ENCODE assay signal across 9 cellular contexts in the genomic region with DNA sequence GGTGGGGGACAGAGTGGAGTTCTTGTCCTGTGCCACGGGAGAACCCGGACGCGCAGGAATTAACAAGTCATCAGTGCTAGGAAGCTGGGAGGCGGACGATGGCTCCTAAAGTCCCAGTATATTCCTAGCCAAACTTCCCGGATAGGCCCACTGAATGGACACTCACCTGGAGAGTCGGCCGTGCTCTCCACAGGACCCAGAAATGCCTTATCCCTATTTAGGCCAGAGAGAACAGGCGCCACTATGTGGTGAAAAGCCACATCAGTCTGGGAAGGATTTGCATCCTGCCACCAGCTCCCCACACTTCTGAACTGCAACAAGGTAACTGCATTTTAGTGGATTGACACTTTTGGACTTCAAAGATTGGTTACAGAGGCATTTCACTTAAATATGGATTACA. TPM values are rescaled to one million over a fixed set of nuclear protein-coding genes. Genes with fewer than 3 reads are reported as not detected.
DNase-seq lines count a peak whose midpoint lies in the region; ATAC-seq, FAIRE-seq and TF ChIP-seq lines count a peak whose summit lies in the region.
"Had no signal": no experiment of that assay in that cellular context is flagged by ENCODE, and none has a peak within 500 bp of the region (broad histone marks: within the 10 kb centered on the region; RNA-seq: fewer than 3 reads in every experiment).

No MANE protein-coding gene starts in this region.

- no peaks in the 10 kb centered on the region for H4K20me1 ChIP-seq in hepatocyte (ENCODE audit: insufficient read depth, poor library complexity, severe bottlenecking)

- no peaks in the 10 kb centered on the region for H3K79me2 ChIP-seq in hepatocyte

- H3K27ac ChIP-seq in HUES64 (ENCODE audit: low read depth, low read length) (no peak overlapping the region), WERI-Rb-1 (no peak overlapping the region), hepatocyte (no peak overlapping the region)

- H3K9me2 ChIP-seq in hepatocyte (replicated peaks; ENCODE audit: insufficient read depth), result no peaks in the 10 kb centered on the region

- H3K9me3 ChIP-seq in HUES64 (ENCODE audit: insufficient read depth, low read depth, low read length), result no peaks in the 10 kb centered on the region
- H3K9me3 ChIP-seq in WERI-Rb-1 (ENCODE audit: severe bottlenecking), result no peaks in the 10 kb centered on the region
- no peaks in the 10 kb centered on the region for H3K9me3 ChIP-seq in hepatocyte (ENCODE audit: low read depth)
- H3K9me3 ChIP-seq in skeletal muscle satellite cell (replicated peaks; ENCODE audit: low read length), result no peaks in the 10 kb centered on the region

- TF ChIP-seq CTCF in WERI-Rb-1 (IDR thresholded peaks at IDR 0.05; ENCODE audit: low read depth, low read length) (peak; percentile 59), hepatocyte (IDR thresholded peaks at IDR 0.05; ENCODE audit: poor library complexity) (peak; percentile 46)

- ATAC-seq in HG03469 (IDR thresholded peaks at IDR 0.05; ENCODE audit: unreplicated experiment), result no peak

- no peak overlapping the region for H3K9ac ChIP-seq in HUES64 (ENCODE audit: low read depth, low read length)
- no peak overlapping the region for H3K9ac ChIP-seq in skeletal muscle satellite cell (ENCODE audit: low read depth, low read length)

- WGBS in HUES64, result 25% methylated on average over 10 of the region's 10 CpGs
- 18% methylated on average over 10 of the region's 10 CpGs for WGBS in hepatocyte (ENCODE audit: low lambda C conversion rate, missing lambda C conversion rate)

- H3K36me3 ChIP-seq in HUES64 (ENCODE audit: insufficient read depth, low read length) (no peaks in the 10 kb centered on the region), WERI-Rb-1 (no peaks in the 10 kb centered on the region), hepatocyte (replicated peaks; ENCODE audit: insufficient read depth, low read depth) (no peaks in the 10 kb centered on the region), skeletal muscle satellite cell (ENCODE audit: insufficient read depth, low read length) (no peaks in the 10 kb centered on the region)

- peak overlapping the region; percentile 85; the same call in 1 of the 2 replicates for H3K4me3 ChIP-seq in HUES64 (ENCODE audit: low read length)
- peak overlapping the region; percentile 58 for H3K4me3 ChIP-seq in WERI-Rb-1 (ENCODE audit: low read depth, low read length)
- no peak overlapping the region for H3K4me3 ChIP-seq in hepatocyte
- H3K4me3 ChIP-seq in skeletal muscle satellite cell (ENCODE audit: low read length), result peak overlapping the region; percentile 87

- no peak overlapping the region for H2AFZ ChIP-seq in hepatocyte

- no peak for FAIRE-seq in GM12891 (lab: Jason Lieb, UNC)

- H3K27me3 ChIP-seq in HUES64 (ENCODE audit: insufficient read depth, low read length), result peaks cover 43% of the 10 kb centered on the region
- H3K27me3 ChIP-seq in WERI-Rb-1 (ENCODE audit: insufficient read depth, low read depth, severe bottlenecking), result no peaks in the 10 kb centered on the region
- peaks cover 42% of the 10 kb centered on the region for H3K27me3 ChIP-seq in hepatocyte
- H3K27me3 ChIP-seq in skeletal muscle satellite cell (ENCODE audit: control insufficient read depth, insufficient read depth, low read length), result no peaks in the 10 kb centered on the region

- no peak for TF ChIP-seq POLR2A in GM12891 (IDR thresholded peaks at IDR 0.05; ENCODE audit: low read depth, low read length)

- H3K4me1 ChIP-seq in HUES64 (ENCODE audit: insufficient read depth, low read length) (peaks cover 7% of the 10 kb centered on the region; the same call in 1 of the 2 replicates), hepatocyte (ENCODE audit: insufficient read depth) (no peaks in the 10 kb centered on the region), skeletal muscle satellite cell (ENCODE audit: control insufficient read depth, insufficient read depth, low read length) (peaks cover 7% of the 10 kb centered on the region)

- peak overlapping the region; percentile 99 for H3K4me2 ChIP-seq in hepatocyte
- H3K4me2 ChIP-seq in skeletal muscle satellite cell (ENCODE audit: low read length), result peak overlapping the region; percentile 94

- DNase-seq in DMS 273 treated with DMSO at 0.1 percent for 48 hours (lab: John Stamatoyannopoulos, UW) (peak; percentile 0), WERI-Rb-1 (peak; percentile 61), hepatocyte (ENCODE audit: low spot score) (peak; percentile 41), GM12891 (ENCODE audit: insufficient read length, low spot score) (no peak)
- DNase-seq in activated CD4-positive, CD25-positive, alpha-beta regulatory T cell (lab: John Stamatoyannopoulos, UW), result no peak

TF ChIP-seq in GM12891, 5 proteins besides CTCF, POLR2A, EP300 and RAD21:
- TF ChIP-seq POLR2AphosphoS5 (IDR thresholded peaks at IDR 0.05; ENCODE audit: low read depth, low read length) (no peak), SPI1 (IDR thresholded peaks at IDR 0.05; ENCODE audit: low read depth, low read length) (no peak), TAF1 (IDR thresholded peaks at IDR 0.05; ENCODE audit: low read depth, low read length) (no peak), POU2F2 (IDR thresholded peaks at IDR 0.05; ENCODE audit: low read depth, low read length) (no peak), PAX5 (IDR thresholded peaks at IDR 0.05; ENCODE audit: insufficient read depth, low read length, severe bottlenecking) (no peak)

RNA-seq across cellular contexts. Expression of a gene that starts 1.1 kb away (rescaled TPM):
- polyA plus RNA-seq in HUES64 (2013, experiment 1 of 2), result not detected
- not detected for polyA plus RNA-seq in HUES64 (2013, experiment 2 of 2)
- 0.04 TPM in 1 of 2 replicates, not detected in the other for total RNA-seq in hepatocyte
- not detected in 2 replicates for polyA plus RNA-seq in hepatocyte
- total RNA-seq in skeletal muscle satellite cell (2012; rRNA removed), result 0.51 and 2.2 TPM in 2 replicates
- not detected for polyA plus RNA-seq in GM12891 (2012; ENCODE audit: low read depth, missing spikeins)
- total RNA-seq: T-helper 2 cell treated with Interferon-gamma antibody and Interleukin-4, amounts not matched to agents 100 ng/mL and 5 ng/mL, for 36 hours had no signal

Comparison
In these comparisons a context has a peak if more than half of its experiments do, and no peak if none do; other contexts are left out.
1. DNase-seq: peak in DMS 273 treated with DMSO at 0.1 percent for 48 hours (single experiment), WERI-Rb-1 (single experiment) and hepatocyte (single experiment); none in activated CD4-positive, CD25-positive, alpha-beta regulatory T cell (0 of 4) and GM12891 (single experiment).